ENCODE assay signal across 20 cellular contexts in genomic region chr14:90818715-90819114, GRCh38. TPM values are rescaled to one million over a fixed set of nuclear protein-coding genes. Genes with fewer than 3 reads are reported as not detected.
DNase-seq lines count a peak whose midpoint lies in the region; TF ChIP-seq lines count a peak whose summit lies in the region.
"Had no signal": no experiment of that assay in that cellular context is flagged by ENCODE, and none has a peak within 500 bp of the region (broad histone marks: within the 10 kb centered on the region; RNA-seq: fewer than 3 reads in every experiment).

No MANE protein-coding gene starts in this region.

- H3K79me2 ChIP-seq in osteoblast (ENCODE audit: insufficient read depth, low read length): peaks cover 20% of the 10 kb centered on the region
- no peaks in the 10 kb centered on the region for H3K79me2 ChIP-seq in neural progenitor cell (ENCODE audit: low read depth)

- H3K4me1 ChIP-seq in liver (ENCODE audit: control insufficient read depth in 4 of 4, insufficient read depth in 4 of 4, low read length in 3 of 4) (peaks cover 13 to 61% (median 49%) of the 10 kb centered on the region in 4 donors), osteoblast (ENCODE audit: insufficient read depth, low read length) (peaks cover 7% of the 10 kb centered on the region), tibial nerve (peaks cover 0 to 26% (median 9%) of the 10 kb centered on the region in 4 donors), neural progenitor cell (no peaks in the 10 kb centered on the region)
- H3K4me1 ChIP-seq: BE2C had no signal

- TF ChIP-seq EP300 in tibial nerve (IDR thresholded peaks at IDR 0.05): no peak

- H3K4me1 Mint-ChIP-seq in neural progenitor cell: peaks cover 30% of the 10 kb centered on the region
- peaks cover 24% of the 10 kb centered on the region for H3K4me1 Mint-ChIP-seq in mesothelial cell of epicardium

- H3K27ac Mint-ChIP-seq in neural progenitor cell: no peak overlapping the region
- H3K27ac Mint-ChIP-seq in mesothelial cell of epicardium: no peak overlapping the region
- H3K27ac Mint-ChIP-seq: CD4-positive, alpha-beta memory T cell; GM23338; H9 had no signal

- no peaks in the 10 kb centered on the region for H3F3A ChIP-seq in neural progenitor cell (ENCODE audit: low read depth)

- H3K4me3 Mint-ChIP-seq in neural progenitor cell: no peak overlapping the region
- H3K4me3 Mint-ChIP-seq in mesothelial cell of epicardium: no peak overlapping the region
- H3K4me3 Mint-ChIP-seq: GM23338, H9 had no signal

- H3K9ac ChIP-seq in liver (ENCODE audit: low read depth in 1 of 2, low read length in 2 of 2) (peak overlapping the region in 1 of 2 donors; percentile 24), neural progenitor cell (no peak overlapping the region)
- H3K9ac ChIP-seq: BLaER1 treated with 17β-estradiol and CSF1 and Interleukin-3, amounts not matched to agents 10 nM and 100 nM had no signal

- peak overlapping the region; percentile 8; the same call in 1 of the 2 replicates for H3K27ac ChIP-seq in RWPE1
- peak overlapping the region; percentile 70 to 75 for H3K27ac ChIP-seq in liver (ENCODE audit: low read depth in 1 of 2, low read length in 2 of 2)
- no peak overlapping the region for H3K27ac ChIP-seq in osteoblast (ENCODE audit: low read depth, low read length)
- no peak overlapping the region for H3K27ac ChIP-seq in tibial nerve
- H3K27ac ChIP-seq in neural progenitor cell: no peak overlapping the region
- H3K27ac ChIP-seq: A549; BLaER1 treated with 17β-estradiol and CSF1 and Interleukin-3, amounts not matched to agents 10 nM and 100 nM had no signal

- DNase-seq in RWPE1 (ENCODE audit: low spot score) (no peak), osteoblast (ENCODE audit: insufficient read length, low spot score, missing footprints) (peak; percentile 47), tibial nerve (ENCODE audit: low spot score in 2 of 2) (no peak), neural progenitor cell (ENCODE audit: low spot score) (no peak), mesothelial cell of epicardium (ENCODE audit: low spot score in 2 of 2, unreplicated experiment in 2 of 2) (no peak)
- DNase-seq: 8988T; ACHN; AML-193; BE2C; Calu3; CD4-positive, alpha-beta memory T cell; COR-L47; DMS53; DMS79 treated with DMSO at 0.1 percent for 48 hours; GF-D8; H9 had no signal

- POLR2A ChIA-PET in RWPE1 (lab: Yijun Ruan, JAX; ENCODE audit: low non-redundant PET): no interaction called here

- H3K27me3 ChIP-seq in liver (ENCODE audit: control insufficient read depth in 4 of 4, insufficient read depth in 4 of 4, low read length in 3 of 4): no peaks in the 10 kb centered on the region
- peaks cover 10% of the 10 kb centered on the region for H3K27me3 ChIP-seq in osteoblast (ENCODE audit: insufficient read depth, low read length)
- no peaks in the 10 kb centered on the region for H3K27me3 ChIP-seq in tibial nerve
- H3K27me3 ChIP-seq in neural progenitor cell: peaks cover 23% of the 10 kb centered on the region
- H3K27me3 ChIP-seq: BE2C; BLaER1 treated with 17β-estradiol and CSF1 and Interleukin-3, amounts not matched to agents 10 nM and 100 nM had no signal

- no peak overlapping the region for H2AFZ ChIP-seq in osteoblast (ENCODE audit: low read length)
- no peak overlapping the region for H2AFZ ChIP-seq in neural progenitor cell (replicated peaks)
- H2AFZ ChIP-seq: GM23338 had no signal

- CTCF ChIA-PET in RWPE1 (lab: Yijun Ruan, JAX): interaction anchor here (0.7 kb wide), 1 partner anchor 11 kb away, joined by 3 read pairs; no protein-coding TSS in a partner anchor

- TF ChIP-seq RAD21 in liver (IDR thresholded peaks at IDR 0.05): no peak

- TF ChIP-seq POLR2A in tibial nerve (IDR thresholded peaks at IDR 0.05): no peak

- H3K4me3 ChIP-seq in liver (ENCODE audit: low read depth in 1 of 3, low read length in 3 of 3) (no peak overlapping the region), osteoblast (ENCODE audit: insufficient read depth, low read length) (no peak overlapping the region), tibial nerve (no peak overlapping the region), neural progenitor cell (no peak overlapping the region)
- H3K4me3 ChIP-seq: A549; BLaER1 treated with 17β-estradiol and CSF1 and Interleukin-3, amounts not matched to agents 10 nM and 100 nM; GM23338 had no signal

- peaks cover 12% of the 10 kb centered on the region for H3K27me3 Mint-ChIP-seq in neural progenitor cell (ENCODE audit: insufficient read depth, low read depth)
- H3K27me3 Mint-ChIP-seq in mesothelial cell of epicardium (ENCODE audit: low read depth): no peaks in the 10 kb centered on the region

- H4K20me1 ChIP-seq in osteoblast (ENCODE audit: insufficient read depth, low read length) (no peaks in the 10 kb centered on the region), neural progenitor cell (ENCODE audit: low read depth) (no peaks in the 10 kb centered on the region)

- H3K9me3 ChIP-seq in liver (ENCODE audit: control insufficient read depth in 4 of 4, low read length in 3 of 4) (no peaks in the 10 kb centered on the region), osteoblast (ENCODE audit: low read depth, low read length) (no peaks in the 10 kb centered on the region), tibial nerve (peaks cover 0 to 13% (median 0%) of the 10 kb centered on the region in 4 donors), neural progenitor cell (ENCODE audit: low read depth) (no peaks in the 10 kb centered on the region)
- H3K9me3 ChIP-seq: A549, BE2C had no signal

- WGBS in liver: 52% methylated on average over 3 of the region's 3 CpGs
- WGBS in tibial nerve, 2 donors: 81 to 87% methylated on average over 3 of the region's 3 CpGs

- H3K36me3 Mint-ChIP-seq in neural progenitor cell (no peaks in the 10 kb centered on the region), mesothelial cell of epicardium (peaks cover under 1% of the 10 kb centered on the region)

- H3K9me3 Mint-ChIP-seq in neural progenitor cell (peaks cover 18% of the 10 kb centered on the region), mesothelial cell of epicardium (peaks cover under 1% of the 10 kb centered on the region)

- H3K36me3 ChIP-seq in liver (ENCODE audit: control insufficient read depth in 4 of 4, insufficient read depth in 3 of 4, low read depth in 1 of 4, low read length in 3 of 4) (no peaks in the 10 kb centered on the region), osteoblast (ENCODE audit: insufficient read depth, low read length) (no peaks in the 10 kb centered on the region), tibial nerve (no peaks in the 10 kb centered on the region), neural progenitor cell (no peaks in the 10 kb centered on the region)
- H3K36me3 ChIP-seq: BE2C had no signal

- H3K4me2 ChIP-seq in osteoblast (ENCODE audit: insufficient read depth, low read length): no peak overlapping the region
- H3K4me2 ChIP-seq in neural progenitor cell: no peak overlapping the region
- H3K4me2 ChIP-seq: A549; BLaER1 treated with 17β-estradiol and CSF1 and Interleukin-3, amounts not matched to agents 10 nM and 100 nM; GM23338 had no signal

- TF ChIP-seq CTCF in RWPE1 (conservative IDR thresholded peaks at IDR 0.05; ENCODE audit: low read depth) (no peak), liver (IDR thresholded peaks at IDR 0.05; ENCODE audit: low read depth, low read length, missing input control) (no peak), osteoblast (IDR thresholded peaks at IDR 0.05; ENCODE audit: extremely low read depth, low read depth, low read length) (no peak), tibial nerve (IDR thresholded peaks at IDR 0.05) (no peak), neural progenitor cell (IDR thresholded peaks at IDR 0.05) (no peak), mesothelial cell of epicardium (IDR thresholded peaks at IDR 0.05; ENCODE audit: unreplicated experiment) (no peak)

TF ChIP-seq in liver, 16 proteins besides CTCF, POLR2A, EP300 and RAD21:
- no peak for TF ChIP-seq ZBTB33 (IDR thresholded peaks at IDR 0.05)
- TF ChIP-seq EGR1 (IDR thresholded peaks at IDR 0.05; ENCODE audit: low read depth in 2 of 2): no peak
- no peak for TF ChIP-seq SP1 (IDR thresholded peaks at IDR 0.05)
- no peak for TF ChIP-seq FOXA2 (IDR thresholded peaks at IDR 0.05)
- peak in 1 of 2 donors; percentile 63 for TF ChIP-seq RXRA (IDR thresholded peaks at IDR 0.05)
- no peak for TF ChIP-seq GABPA (IDR thresholded peaks at IDR 0.05 in 1 of 2, conservative IDR thresholded peaks at IDR 0.05 in 1 of 2)
- TF ChIP-seq MAX (IDR thresholded peaks at IDR 0.05): no peak
- TF ChIP-seq HNF4A (conservative IDR thresholded peaks at IDR 0.05): peak; percentile 66 to 81
- no peak for TF ChIP-seq ATF3 (IDR thresholded peaks at IDR 0.05)
- peak; percentile 11 for TF ChIP-seq HNF4G (IDR thresholded peaks at IDR 0.05)
- no peak for TF ChIP-seq YY1 (IDR thresholded peaks at IDR 0.05)
- TF ChIP-seq JUND (IDR thresholded peaks at IDR 0.05): peak in 1 of 2 donors; percentile 31
- TF ChIP-seq FOXA1 (IDR thresholded peaks at IDR 0.05): no peak

RNA-seq across cellular contexts. Expression of gene TTC7B, which starts 2.5 kb away (rescaled TPM):
- total RNA-seq in liver: 10 to 100 TPM in 1 of 2 donors, 1 to 10 TPM in 1; 9.1 to 31.0 TPM
- polyA plus RNA-seq in liver: 10 to 100 TPM in 1 of 2 donors, 1 to 10 TPM in 1; 9.5 to 15.4 TPM
- total RNA-seq in osteoblast: 14.5 and 24.2 TPM in 2 replicates
- 10 to 100 TPM; 25.9 to 44.1 (median 34.4) TPM for total RNA-seq in tibial nerve
- total RNA-seq in neural progenitor cell (ENCODE audit: low replicate concordance): 19.0 and 20.6 TPM in 2 replicates
- total RNA-seq in mesothelial cell of epicardium: 46.0 to 56.5 TPM (median 48.9 TPM) in 3 replicates

Comparison
In these comparisons a context has a peak if more than half of its experiments do, and no peak if none do; other contexts are left out.
1. H3K27ac ChIP-seq: peak in RWPE1 (single experiment) and liver (2 of 2); none in osteoblast (single experiment), tibial nerve (0 of 4) and neural progenitor cell (single experiment).